ENCODE assay signal across 19 cellular contexts in genomic region chr7:68537228-68538071, GRCh38.
"Had no signal": no experiment of that assay in that cellular context is flagged by ENCODE, and none has a peak within 500 bp of the region (broad histone marks: within the 10 kb centered on the region; RNA-seq: fewer than 3 reads in every experiment).

No MANE protein-coding gene starts in this region.

- H3K4me1 ChIP-seq: right atrium auricular region had no signal

- H3K4me1 Mint-ChIP-seq: activated naive CD8-positive, alpha-beta T cell treated with anti-CD3 and anti-CD28 coated beads for 36 hours had no signal

- H3K27me3 ChIP-seq: right atrium auricular region had no signal

- H3K4me3 ChIP-seq: right atrium auricular region, skin epidermis had no signal

- H3K9me3 ChIP-seq: right atrium auricular region had no signal

- H3K36me3 Mint-ChIP-seq: activated naive CD8-positive, alpha-beta T cell treated with anti-CD3 and anti-CD28 coated beads for 36 hours; brain had no signal

- H3K27me3 Mint-ChIP-seq: activated naive CD8-positive, alpha-beta T cell treated with anti-CD3 and anti-CD28 coated beads for 36 hours; progenitor cell of endocrine pancreas had no signal

- H3K27ac ChIP-seq: right atrium auricular region, skin epidermis had no signal

- FAIRE-seq: endothelial cell of umbilical vein, TTC549 had no signal

- H3K27ac Mint-ChIP-seq: activated naive CD8-positive, alpha-beta T cell treated with anti-CD3 and anti-CD28 coated beads for 36 hours; activated T-helper 1 cell treated with anti-CD3 and anti-CD28 coated beads, Interleukin-12 subunit alpha, Interleukin-12 subunit beta, Interleukin-2, Interleukin-4 antibody, amounts not matched to agents 30 ng/mL and 10 ng/mL and 1 ng/mL, durations not matched to agents 14 hours and 24 hours and 36 hours; nephron progenitor cell; progenitor cell of endocrine pancreas had no signal

- H3K4me3 Mint-ChIP-seq: activated naive CD8-positive, alpha-beta T cell treated with anti-CD3 and anti-CD28 coated beads for 36 hours; activated T-helper 1 cell treated with anti-CD3 and anti-CD28 coated beads, Interleukin-12 subunit alpha, Interleukin-12 subunit beta, Interleukin-2, Interleukin-4 antibody, amounts not matched to agents 30 ng/mL and 10 ng/mL and 1 ng/mL, durations not matched to agents 14 hours and 24 hours and 36 hours; brain; nephron progenitor cell had no signal

- H3K36me3 ChIP-seq: right atrium auricular region had no signal

- ATAC-seq: activated CD4-positive, CD25-positive, alpha-beta regulatory T cell treated with anti-CD3 and anti-CD28 coated beads, Interleukin-2, amount 50 U/mL, for 24 hours had no signal

- DNase-seq: activated naive CD8-positive, alpha-beta T cell treated with anti-CD3 and anti-CD28 coated beads for 36 hours; amygdala; cortex of kidney; effector CD4-positive, alpha-beta T cell; foreskin fibroblast; nephron progenitor cell; occipital lobe; stimulated activated CD4-positive, alpha-beta T cell treated with anti-CD3 and anti-CD28 coated beads, Interleukin-15, amount 100 ng/mL, for 24 hours; stimulated activated CD4-positive, alpha-beta T cell treated with anti-CD3 and anti-CD28 coated beads, Interleukin-4, amount 100 ng/mL, for 1 hour; stimulated activated naive CD4-positive, alpha-beta T cell treated with Interleukin-2 at 50 U/mL for 16 hours; trophoblast cell had no signal
